1 cellular context compared by ENCODE assay signal in the genomic region with DNA sequence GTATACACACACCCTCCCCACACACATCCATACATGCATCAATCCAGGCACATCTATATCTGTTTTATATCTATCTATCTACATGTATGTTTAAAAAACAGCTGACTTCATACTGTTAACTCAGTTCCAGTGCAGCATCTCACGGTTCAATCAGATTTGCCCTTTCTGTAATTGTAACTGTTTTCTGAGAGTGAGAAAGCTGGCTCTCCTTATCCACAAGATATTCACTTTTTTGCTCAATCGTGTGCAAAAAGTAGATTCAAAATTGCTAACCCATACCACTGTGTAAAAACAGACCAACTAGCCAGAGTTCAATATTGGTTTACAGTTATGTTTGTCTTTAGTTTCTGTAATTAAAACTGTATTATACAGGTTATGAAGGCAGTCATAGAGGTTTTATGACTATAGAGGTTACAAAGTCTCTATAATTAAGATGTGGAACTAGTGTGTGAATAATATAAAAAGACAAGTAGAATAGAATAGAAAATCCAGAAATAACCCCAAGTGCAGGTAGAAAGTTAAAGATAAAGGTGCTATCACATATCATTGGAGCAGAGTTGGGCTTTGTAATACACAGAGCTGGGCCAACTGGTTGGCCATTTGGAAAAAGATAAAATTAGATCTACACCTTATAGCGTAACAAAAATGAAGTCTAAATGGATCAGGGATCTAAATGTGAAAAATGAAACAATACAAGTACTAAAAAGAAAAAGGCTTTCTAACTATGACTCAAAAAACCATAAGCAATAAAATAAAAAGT.
TF ChIP-seq lines count a peak whose summit lies in the region.

No MANE protein-coding gene starts in this region.

TF ChIP-seq in SK-N-SH, 30 proteins besides CTCF, POLR2A, EP300 and RAD21 (continued from another document):
- TF ChIP-seq, protein P1, sequence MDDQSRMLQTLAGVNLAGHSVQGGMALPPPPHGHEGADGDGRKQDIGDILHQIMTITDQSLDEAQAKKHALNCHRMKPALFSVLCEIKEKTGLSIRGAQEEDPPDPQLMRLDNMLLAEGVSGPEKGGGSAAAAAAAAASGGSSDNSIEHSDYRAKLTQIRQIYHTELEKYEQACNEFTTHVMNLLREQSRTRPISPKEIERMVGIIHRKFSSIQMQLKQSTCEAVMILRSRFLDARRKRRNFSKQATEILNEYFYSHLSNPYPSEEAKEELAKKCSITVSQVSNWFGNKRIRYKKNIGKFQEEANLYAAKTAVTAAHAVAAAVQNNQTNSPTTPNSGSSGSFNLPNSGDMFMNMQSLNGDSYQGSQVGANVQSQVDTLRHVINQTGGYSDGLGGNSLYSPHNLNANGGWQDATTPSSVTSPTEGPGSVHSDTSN (IDR thresholded peaks at IDR 0.05), result no peak
- TF ChIP-seq JUND (IDR thresholded peaks at IDR 0.05) (no peak), NFIC (IDR thresholded peaks at IDR 0.05; ENCODE audit: borderline replicate concordance) (no peak), SMC3 (IDR thresholded peaks at IDR 0.05; ENCODE audit: low read depth, low read length) (no peak), FOXJ3 (CRISPR knock-in tag; IDR thresholded peaks at IDR 0.05) (no peak), TAF1 (IDR thresholded peaks at IDR 0.05; ENCODE audit: borderline replicate concordance, low read depth, low read length) (no peak), ELF1 (IDR thresholded peaks at IDR 0.05) (no peak)
- TF ChIP-seq, protein P2, sequence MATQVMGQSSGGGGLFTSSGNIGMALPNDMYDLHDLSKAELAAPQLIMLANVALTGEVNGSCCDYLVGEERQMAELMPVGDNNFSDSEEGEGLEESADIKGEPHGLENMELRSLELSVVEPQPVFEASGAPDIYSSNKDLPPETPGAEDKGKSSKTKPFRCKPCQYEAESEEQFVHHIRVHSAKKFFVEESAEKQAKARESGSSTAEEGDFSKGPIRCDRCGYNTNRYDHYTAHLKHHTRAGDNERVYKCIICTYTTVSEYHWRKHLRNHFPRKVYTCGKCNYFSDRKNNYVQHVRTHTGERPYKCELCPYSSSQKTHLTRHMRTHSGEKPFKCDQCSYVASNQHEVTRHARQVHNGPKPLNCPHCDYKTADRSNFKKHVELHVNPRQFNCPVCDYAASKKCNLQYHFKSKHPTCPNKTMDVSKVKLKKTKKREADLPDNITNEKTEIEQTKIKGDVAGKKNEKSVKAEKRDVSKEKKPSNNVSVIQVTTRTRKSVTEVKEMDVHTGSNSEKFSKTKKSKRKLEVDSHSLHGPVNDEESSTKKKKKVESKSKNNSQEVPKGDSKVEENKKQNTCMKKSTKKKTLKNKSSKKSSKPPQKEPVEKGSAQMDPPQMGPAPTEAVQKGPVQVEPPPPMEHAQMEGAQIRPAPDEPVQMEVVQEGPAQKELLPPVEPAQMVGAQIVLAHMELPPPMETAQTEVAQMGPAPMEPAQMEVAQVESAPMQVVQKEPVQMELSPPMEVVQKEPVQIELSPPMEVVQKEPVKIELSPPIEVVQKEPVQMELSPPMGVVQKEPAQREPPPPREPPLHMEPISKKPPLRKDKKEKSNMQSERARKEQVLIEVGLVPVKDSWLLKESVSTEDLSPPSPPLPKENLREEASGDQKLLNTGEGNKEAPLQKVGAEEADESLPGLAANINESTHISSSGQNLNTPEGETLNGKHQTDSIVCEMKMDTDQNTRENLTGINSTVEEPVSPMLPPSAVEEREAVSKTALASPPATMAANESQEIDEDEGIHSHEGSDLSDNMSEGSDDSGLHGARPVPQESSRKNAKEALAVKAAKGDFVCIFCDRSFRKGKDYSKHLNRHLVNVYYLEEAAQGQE (IDR thresholded peaks at IDR 0.05; ENCODE audit: low read depth, low read length), result no peak
